ENCODE assay signal across 1 cellular context in genomic region chr15:78243076-78243475, GRCh38.
TF ChIP-seq lines count a peak whose summit lies in the region.

No MANE protein-coding gene starts in this region.

TF ChIP-seq in HCT116, 20 proteins besides CTCF, POLR2A, EP300 and RAD21:
- no peak for TF ChIP-seq ZFX (IDR thresholded peaks at IDR 0.05)
